Comparison of ENCODE assay signal across 8 cellular contexts in genomic region chr2:131673400-131674173, GRCh38.
A peak's percentile ranks its signal among the peaks of the same experiment; 100 is the strongest.
DNase-seq lines count a peak whose midpoint lies in the region; ATAC-seq and TF ChIP-seq lines count a peak whose summit lies in the region.

No MANE protein-coding gene starts in this region.

- TF ChIP-seq CTCF in osteocyte (IDR thresholded peaks at IDR 0.05) = peak; percentile 96
- peak; percentile 85 to 93 (median 91) for TF ChIP-seq CTCF in tibial nerve (IDR thresholded peaks at IDR 0.05)

- no peaks in the 10 kb centered on the region for H3K9me3 Mint-ChIP-seq in osteocyte (ENCODE audit: unreplicated experiment)

- H3K27me3 Mint-ChIP-seq in osteocyte (ENCODE audit: unreplicated experiment) = peaks cover 6% of the 10 kb centered on the region

- peaks cover 0 to 4% (median 0%) of the 10 kb centered on the region in 4 donors for H3K9me3 ChIP-seq in tibial nerve

- 2% methylated on average over 35 to 39 of the region's 48 CpGs for WGBS in tibial nerve, 2 donors

- ATAC-seq in GM21447 (IDR thresholded peaks at IDR 0.05; ENCODE audit: unreplicated experiment) = peak; percentile 83

- no peaks in the 10 kb centered on the region for H3K36me3 ChIP-seq in tibial nerve

- H3K27ac Mint-ChIP-seq in osteocyte (ENCODE audit: unreplicated experiment) = no peak overlapping the region

- no peak overlapping the region for H3K27ac ChIP-seq in tibial nerve

- peaks cover 2% of the 10 kb centered on the region for H3K36me3 Mint-ChIP-seq in osteocyte (ENCODE audit: unreplicated experiment)

- peaks cover 0 to 26% (median 18%) of the 10 kb centered on the region in 4 donors for H3K4me1 ChIP-seq in tibial nerve

- H3K4me3 ChIP-seq in tibial nerve = peak overlapping the region; percentile 27 to 52 (median 36)

- peaks cover 15% of the 10 kb centered on the region for H3K4me1 Mint-ChIP-seq in osteocyte (ENCODE audit: unreplicated experiment)

- no peak for TF ChIP-seq POLR2A in tibial nerve (IDR thresholded peaks at IDR 0.05)

- peaks cover 0 to 8% of the 10 kb centered on the region in 2 donors for H3K27me3 ChIP-seq in tibial nerve

- H3K4me3 Mint-ChIP-seq in osteocyte (ENCODE audit: unreplicated experiment) = peak overlapping the region; percentile 57

- DNase-seq in DMS153 treated with DMSO at 0.1 percent for 48 hours (lab: John Stamatoyannopoulos, UW; ENCODE audit: unreplicated experiment) = peak; percentile 58
- peak in 63 of 76 experiments; percentile 2 to 75 (median 48) for DNase-seq in HUDEP-2 (lab: John Stamatoyannopoulos, UW; ENCODE audit: unreplicated experiment in 76 of 76)
- DNase-seq in RPMI8226 = peak; percentile 88
- DNase-seq in activated naive CD4-positive, alpha-beta T cell treated with Interleukin-2 at 50 U/mL for 16 hours = peak; percentile 74
- DNase-seq in globus pallidus (ENCODE audit: low spot score) = peak; percentile 70
- peak; percentile 93 for DNase-seq in osteocyte (ENCODE audit: extremely low spot score, unreplicated experiment)
- DNase-seq in tibial nerve (ENCODE audit: low spot score in 2 of 2) = peak; percentile 55 to 67

- no peak for TF ChIP-seq EP300 in tibial nerve (IDR thresholded peaks at IDR 0.05)
